ENCODE assay signal across 1 cellular context in genomic region chr10:106816318-106817085, GRCh38.
TF ChIP-seq lines count a peak whose summit lies in the region.

No MANE protein-coding gene starts in this region.

TF ChIP-seq in SK-N-SH treated with all-trans-retinoic acid at 6 μM for 48 hours, 23 proteins besides CTCF, POLR2A, EP300 and RAD21 (continued from another document):
- TF ChIP-seq CSRNP3 (CRISPR knock-in tag; IDR thresholded peaks at IDR 0.05) (no peak), BACH2 (CRISPR knock-in tag; IDR thresholded peaks at IDR 0.05; ENCODE audit: borderline replicate concordance) (no peak), ARNTL (CRISPR knock-in tag; IDR thresholded peaks at IDR 0.05; ENCODE audit: borderline replicate concordance, low read depth) (no peak), ZC3H10 (CRISPR knock-in tag; IDR thresholded peaks at IDR 0.05) (no peak), CSDC2 (CRISPR knock-in tag; IDR thresholded peaks at IDR 0.05) (no peak), POU6F1 (CRISPR knock-in tag; IDR thresholded peaks at IDR 0.05; ENCODE audit: borderline replicate concordance, low read depth) (no peak), GLIS3 (CRISPR knock-in tag; IDR thresholded peaks at IDR 0.05) (no peak)
